ENCODE assay signal across 14 cellular contexts in genomic region chr9:98906273-98907040, GRCh38. TPM values are rescaled to one million over a fixed set of nuclear protein-coding genes. Genes with fewer than 3 reads are reported as not detected.
DNase-seq lines count a peak whose midpoint lies in the region; ATAC-seq and TF ChIP-seq lines count a peak whose summit lies in the region.
"Had no signal": no experiment of that assay in that cellular context is flagged by ENCODE, and none has a peak within 500 bp of the region (broad histone marks: within the 10 kb centered on the region; RNA-seq: fewer than 3 reads in every experiment).

No MANE protein-coding gene starts in this region.

- peaks cover 42% of the 10 kb centered on the region for H3K4me1 Mint-ChIP-seq in brain

- no peak overlapping the region for H3K4me2 ChIP-seq in hepatocyte

- H3K36me3 ChIP-seq in hepatocyte (replicated peaks; ENCODE audit: insufficient read depth, low read depth): no peaks in the 10 kb centered on the region
- H3K36me3 ChIP-seq in upper lobe of right lung: no peaks in the 10 kb centered on the region
- H3K36me3 ChIP-seq: breast epithelium, thyroid gland had no signal

- DNase-seq in NCI-H748 (lab: John Stamatoyannopoulos, UW; ENCODE audit: unreplicated experiment) (peak; percentile 20), NCI-H748 treated with DMSO at 0.1 percent for 48 hours (lab: John Stamatoyannopoulos, UW) (no peak), hepatocyte (ENCODE audit: low spot score) (peak; percentile 48), upper lobe of right lung (no peak), NCI-H1694 treated with DMSO at 0.1 percent for 48 hours (lab: John Stamatoyannopoulos, UW) (no peak)
- no peak for DNase-seq in stimulated activated CD4-positive, alpha-beta T cell treated with anti-CD3 and anti-CD28 coated beads, Interleukin-15, amount 100 ng/mL, for 24 hours
- DNase-seq: activated CD4-positive, alpha-beta T cell treated with anti-CD3 and anti-CD28 coated beads for 1 hour; NCI-H526 treated with DMSO at 0.1 percent for 48 hours; SW 1271; thyroid gland had no signal

- peaks cover 0 to 6% (median 0%) of the 10 kb centered on the region in 5 experiments for H3K9me3 Mint-ChIP-seq in brain
- H3K9me3 Mint-ChIP-seq: activated T-helper 1 cell treated with anti-CD3 and anti-CD28 coated beads, Interleukin-12 subunit alpha, Interleukin-12 subunit beta, Interleukin-2, Interleukin-4 antibody, amounts not matched to agents 30 ng/mL and 10 ng/mL and 1 ng/mL, durations not matched to agents 14 hours and 24 hours and 36 hours had no signal

- H3K27ac ChIP-seq in hepatocyte: peak overlapping the region; percentile 59
- H3K27ac ChIP-seq in upper lobe of right lung: peak overlapping the region; percentile 40
- H3K27ac ChIP-seq: thyroid gland had no signal

- WGBS in hepatocyte (ENCODE audit: low lambda C conversion rate, missing lambda C conversion rate): 69% methylated on average over 8 of the region's 8 CpGs

- no peaks in the 10 kb centered on the region for H3K9me2 ChIP-seq in hepatocyte (replicated peaks; ENCODE audit: insufficient read depth)

- H3K27ac Mint-ChIP-seq in brain: peak overlapping the region in 3 of 5 experiments; percentile 21 to 82 (median 64)
- H3K27ac Mint-ChIP-seq: activated T-helper 1 cell treated with anti-CD3 and anti-CD28 coated beads, Interleukin-12 subunit alpha, Interleukin-12 subunit beta, Interleukin-2, Interleukin-4 antibody, amounts not matched to agents 30 ng/mL and 10 ng/mL and 1 ng/mL, durations not matched to agents 14 hours and 24 hours and 36 hours had no signal

- no peaks in the 10 kb centered on the region for H4K20me1 ChIP-seq in hepatocyte (ENCODE audit: insufficient read depth, poor library complexity, severe bottlenecking)

- H3K27me3 ChIP-seq in hepatocyte: no peaks in the 10 kb centered on the region
- H3K27me3 ChIP-seq in upper lobe of right lung: no peaks in the 10 kb centered on the region
- H3K27me3 ChIP-seq: breast epithelium, thyroid gland had no signal

- H3K79me2 ChIP-seq in hepatocyte: no peaks in the 10 kb centered on the region

- TF ChIP-seq CTCF in brain (conservative IDR thresholded peaks at IDR 0.05): no peak
- no peak for TF ChIP-seq CTCF in hepatocyte (IDR thresholded peaks at IDR 0.05; ENCODE audit: poor library complexity)
- no peak for TF ChIP-seq CTCF in upper lobe of right lung (IDR thresholded peaks at IDR 0.05)

- no peaks in the 10 kb centered on the region for H3K9me3 ChIP-seq in hepatocyte (ENCODE audit: low read depth)
- H3K9me3 ChIP-seq in upper lobe of right lung: no peaks in the 10 kb centered on the region
- H3K9me3 ChIP-seq: breast epithelium, thyroid gland had no signal

- ATAC-seq in upper lobe of right lung: no peak
- ATAC-seq in HG03175 (IDR thresholded peaks at IDR 0.05; ENCODE audit: unreplicated experiment): no peak

- no peak overlapping the region for H2AFZ ChIP-seq in hepatocyte

- H3K4me3 Mint-ChIP-seq in brain: peak overlapping the region in 1 of 5 experiments; percentile 5
- H3K4me3 Mint-ChIP-seq: activated T-helper 1 cell treated with anti-CD3 and anti-CD28 coated beads, Interleukin-12 subunit alpha, Interleukin-12 subunit beta, Interleukin-2, Interleukin-4 antibody, amounts not matched to agents 30 ng/mL and 10 ng/mL and 1 ng/mL, durations not matched to agents 14 hours and 24 hours and 36 hours had no signal

- peaks cover 4% of the 10 kb centered on the region for H3K27me3 Mint-ChIP-seq in brain

- H3K4me3 ChIP-seq in hepatocyte (no peak overlapping the region), upper lobe of right lung (no peak overlapping the region)
- H3K4me3 ChIP-seq: breast epithelium, thyroid gland had no signal

- H3K4me1 ChIP-seq in hepatocyte (ENCODE audit: insufficient read depth): peaks cover 11% of the 10 kb centered on the region
- H3K4me1 ChIP-seq in upper lobe of right lung: peaks cover 8% of the 10 kb centered on the region
- H3K4me1 ChIP-seq: breast epithelium had no signal

- intact Hi-C loops in upper lobe of right lung (cut with DNase I): no loop called here

- no peaks in the 10 kb centered on the region for H3K36me3 Mint-ChIP-seq in brain

RNA-seq across cellular contexts. Expression of gene COL15A1, which starts 37.2 kb away (rescaled TPM):
- polyA plus RNA-seq in brain (ENCODE audit: insufficient read depth, low read depth, low replicate concordance) (1.1 TPM), hepatocyte (87.2 and 97.6 TPM in 2 replicates)
- total RNA-seq in hepatocyte (105 and 106 TPM in 2 replicates), upper lobe of right lung (8.0 TPM)

Comparison
In these comparisons a context has a peak if more than half of its experiments do, and no peak if none do; other contexts are left out.
1. DNase-seq: peak in NCI-H748 (single experiment) and hepatocyte (single experiment); none in NCI-H748 treated with DMSO at 0.1 percent for 48 hours (single experiment), upper lobe of right lung (single experiment), NCI-H1694 treated with DMSO at 0.1 percent for 48 hours (single experiment) and stimulated activated CD4-positive, alpha-beta T cell treated with anti-CD3 and anti-CD28 coated beads, Interleukin-15, amount 100 ng/mL, for 24 hours (single experiment).
2. RNA of gene COL15A1, which starts 37.2 kb away (total RNA-seq): 105 to 106 TPM in hepatocyte; 8.0 TPM in upper lobe of right lung (single experiment); every median in the first group is over 10 times any median in the second.